ENCODE assay signal across 8 cellular contexts in the genomic region with DNA sequence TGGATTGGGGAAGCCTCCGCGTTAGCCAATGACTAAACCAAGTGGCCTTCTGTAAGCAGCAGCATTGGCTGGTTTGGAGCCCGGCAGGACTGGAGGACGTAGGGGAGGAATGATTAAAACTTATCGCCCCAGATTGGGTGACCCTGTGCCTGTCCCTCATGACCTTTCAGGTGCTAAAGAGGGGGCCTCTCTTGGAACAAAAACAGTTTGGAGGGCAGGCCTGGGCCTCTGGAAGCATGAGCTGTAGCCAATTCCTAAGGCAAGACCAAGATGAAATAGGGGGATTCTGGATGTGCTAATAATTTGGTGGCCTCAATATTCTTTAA. TPM values are rescaled to one million over a fixed set of nuclear protein-coding genes. Genes with fewer than 3 reads are reported as not detected.
DNase-seq lines count a peak whose midpoint lies in the region; ATAC-seq and TF ChIP-seq lines count a peak whose summit lies in the region.

No MANE protein-coding gene starts in this region.

- H3K4me1 ChIP-seq in BE2C = no peaks in the 10 kb centered on the region

- peaks cover 10 to 13% (median 10%) of the 10 kb centered on the region in 3 donors for H3K27me3 Mint-ChIP-seq in naive B cell
- peaks cover 39% of the 10 kb centered on the region for H3K27me3 Mint-ChIP-seq in activated T-helper 1 cell treated with anti-CD3 and anti-CD28 coated beads, Interleukin-12 subunit alpha, Interleukin-12 subunit beta, Interleukin-2, Interleukin-4 antibody, amounts not matched to agents 30 ng/mL and 10 ng/mL and 1 ng/mL, durations not matched to agents 14 hours and 24 hours and 36 hours (ENCODE audit: insufficient read depth)

- no peaks in the 10 kb centered on the region for H3K9me3 Mint-ChIP-seq in naive B cell
- no peaks in the 10 kb centered on the region for H3K9me3 Mint-ChIP-seq in activated T-helper 1 cell treated with anti-CD3 and anti-CD28 coated beads, Interleukin-12 subunit alpha, Interleukin-12 subunit beta, Interleukin-2, Interleukin-4 antibody, amounts not matched to agents 30 ng/mL and 10 ng/mL and 1 ng/mL, durations not matched to agents 14 hours and 24 hours and 36 hours

- H3K27ac ChIP-seq in dorsolateral prefrontal cortex = peak overlapping the region in 22 of 59 donors; percentile 23 to 82 (median 54)

- H3K4me1 Mint-ChIP-seq in naive B cell = peaks cover 24 to 43% (median 41%) of the 10 kb centered on the region in 3 donors
- H3K4me1 Mint-ChIP-seq in activated T-helper 1 cell treated with anti-CD3 and anti-CD28 coated beads, Interleukin-12 subunit alpha, Interleukin-12 subunit beta, Interleukin-2, Interleukin-4 antibody, amounts not matched to agents 30 ng/mL and 10 ng/mL and 1 ng/mL, durations not matched to agents 14 hours and 24 hours and 36 hours (ENCODE audit: low read depth) = peaks cover 26% of the 10 kb centered on the region

- no peaks in the 10 kb centered on the region for H3K36me3 Mint-ChIP-seq in naive B cell
- no peaks in the 10 kb centered on the region for H3K36me3 Mint-ChIP-seq in activated T-helper 1 cell treated with anti-CD3 and anti-CD28 coated beads, Interleukin-12 subunit alpha, Interleukin-12 subunit beta, Interleukin-2, Interleukin-4 antibody, amounts not matched to agents 30 ng/mL and 10 ng/mL and 1 ng/mL, durations not matched to agents 14 hours and 24 hours and 36 hours (ENCODE audit: low read depth)

- H3K27ac Mint-ChIP-seq in naive B cell = peak overlapping the region in 1 of 6 donors; percentile 6
- H3K27ac Mint-ChIP-seq in activated T-helper 1 cell treated with anti-CD3 and anti-CD28 coated beads, Interleukin-12 subunit alpha, Interleukin-12 subunit beta, Interleukin-2, Interleukin-4 antibody, amounts not matched to agents 30 ng/mL and 10 ng/mL and 1 ng/mL, durations not matched to agents 14 hours and 24 hours and 36 hours = no peak overlapping the region

- intact Hi-C loops in dorsolateral prefrontal cortex (cut with DNase I) = loop anchor here (5.0 kb wide), 2 partner anchors 83 to 93 kb away; no protein-coding TSS in a partner anchor
- intact Hi-C loops in activated T-helper 1 cell treated with anti-CD3 and anti-CD28 coated beads, Interleukin-12 subunit alpha, Interleukin-12 subunit beta, Interleukin-2, Interleukin-4 antibody, amounts not matched to agents 30 ng/mL and 10 ng/mL and 1 ng/mL, durations not matched to agents 14 hours and 24 hours and 36 hours (cut with micrococcal nuclease) = loop anchor here (2.0 kb wide), 2 partner anchors 81 to 111 kb away; a partner anchor contains a TSS

- no peaks in the 10 kb centered on the region for H3K27me3 ChIP-seq in dorsolateral prefrontal cortex
- H3K27me3 ChIP-seq in BE2C = peaks cover 9% of the 10 kb centered on the region

- H3K9me3 ChIP-seq in BE2C = no peaks in the 10 kb centered on the region

- DNase-seq in AG10803 (ENCODE audit: low read depth) = peak; percentile 71
- peak; percentile 47 for DNase-seq in HS-27A (ENCODE audit: low read depth)
- peak in 2 of 10 donors; percentile 60 to 61 for DNase-seq in dorsolateral prefrontal cortex
- peak; percentile 20 for DNase-seq in naive B cell
- DNase-seq in activated T-helper 1 cell treated with anti-CD3 and anti-CD28 coated beads, Interleukin-12 subunit alpha, Interleukin-12 subunit beta, Interleukin-2, Interleukin-4 antibody, amounts not matched to agents 30 ng/mL and 10 ng/mL and 1 ng/mL, durations not matched to agents 14 hours and 24 hours and 36 hours (ENCODE audit: low spot score) = no peak
- no peak for DNase-seq in BE2C
- DNase-seq in epidermal melanocyte (ENCODE audit: insufficient read length, low spot score) = no peak

- no peaks in the 10 kb centered on the region for H3K36me3 ChIP-seq in BE2C

- H3K4me3 ChIP-seq in AG10803 (ENCODE audit: low read length) = peak overlapping the region; percentile 73
- peak overlapping the region in 58 of 59 donors; percentile 49 to 84 (median 69) for H3K4me3 ChIP-seq in dorsolateral prefrontal cortex
- no peak overlapping the region for H3K4me3 ChIP-seq in BE2C (ENCODE audit: low read depth, low read length)

- no peak for TF ChIP-seq CTCF in AG10803 (conservative IDR thresholded peaks at IDR 0.05; ENCODE audit: low read length)
- TF ChIP-seq CTCF in dorsolateral prefrontal cortex (IDR thresholded peaks at IDR 0.05 in 54 of 56, conservative IDR thresholded peaks at IDR 0.05 in 2 of 56; ENCODE audit: low read depth in 1 of 56, partially characterized antibody in 56 of 56) = peak in 1 of 56 donors; percentile 28
- TF ChIP-seq CTCF in BE2C (IDR thresholded peaks at IDR 0.05; ENCODE audit: low read depth, low read length) = no peak; the same call in 1 of the 2 replicates

- ATAC-seq in naive B cell (ENCODE audit: low read depth in 2 of 2) = peak; percentile 25 to 44
- ATAC-seq in HG03175 (IDR thresholded peaks at IDR 0.05; ENCODE audit: unreplicated experiment) = no peak

- H3K4me3 Mint-ChIP-seq in naive B cell = peak overlapping the region; percentile 87 to 98 (median 90)
- H3K4me3 Mint-ChIP-seq in activated T-helper 1 cell treated with anti-CD3 and anti-CD28 coated beads, Interleukin-12 subunit alpha, Interleukin-12 subunit beta, Interleukin-2, Interleukin-4 antibody, amounts not matched to agents 30 ng/mL and 10 ng/mL and 1 ng/mL, durations not matched to agents 14 hours and 24 hours and 36 hours = no peak overlapping the region

RNA-seq across cellular contexts. Expression of a gene that starts 1.4 kb away (rescaled TPM):
- total RNA-seq in dorsolateral prefrontal cortex = 10 to 100 TPM in 101 of 120 experiments, 1 to 10 TPM in 19; 4.8 to 47.1 (median 16.9) TPM
- 1 to 10 TPM in 3 of 6 donors, under 1 TPM in 2, not detected in 1; 0.88 to 5.2 (median 1.1) TPM for polyA plus RNA-seq in naive B cell (ENCODE audit: low read depth in 6 of 6)
- total RNA-seq in activated T-helper 1 cell treated with anti-CD3 and anti-CD28 coated beads, Interleukin-12 subunit alpha, Interleukin-12 subunit beta, Interleukin-2, Interleukin-4 antibody, amounts not matched to agents 30 ng/mL and 10 ng/mL and 1 ng/mL, durations not matched to agents 14 hours and 24 hours and 36 hours = 0.96 and 1.2 TPM in 2 replicates
- polyA plus RNA-seq in BE2C (2012; ENCODE audit: insufficient read depth, insufficient read length, low read depth) = 8.8 TPM

Comparison
In these comparisons a context has a peak if more than half of its experiments do, and no peak if none do; other contexts are left out.
1. DNase-seq: peak in AG10803 (single experiment), HS-27A (single experiment) and naive B cell (single experiment); none in activated T-helper 1 cell treated with anti-CD3 and anti-CD28 coated beads, Interleukin-12 subunit alpha, Interleukin-12 subunit beta, Interleukin-2, Interleukin-4 antibody, amounts not matched to agents 30 ng/mL and 10 ng/mL and 1 ng/mL, durations not matched to agents 14 hours and 24 hours and 36 hours (single experiment), BE2C (single experiment) and epidermal melanocyte (single experiment).